23 cellular contexts compared by ENCODE assay signal in genomic region chr20:47708140-47708807, GRCh38.
A peak's percentile ranks its signal among the peaks of the same experiment; 100 is the strongest.
DNase-seq lines count a peak whose midpoint lies in the region; ATAC-seq and TF ChIP-seq lines count a peak whose summit lies in the region.
"Had no signal": no experiment of that assay in that cellular context is flagged by ENCODE, and none has a peak within 500 bp of the region (broad histone marks: within the 10 kb centered on the region; RNA-seq: fewer than 3 reads in every experiment).

No MANE protein-coding gene starts in this region.

- H3K9ac ChIP-seq in GM23248 = no peak overlapping the region
- H3K9ac ChIP-seq: KMS-11, parathyroid adenoma had no signal

- H3K9me3 Mint-ChIP-seq in brain = peaks cover 0 to 6% (median 3%) of the 10 kb centered on the region in 5 experiments
- H3K9me3 Mint-ChIP-seq in stimulated activated memory B cell treated with anti-CD40 and anti-IgM and Interleukin-4, amounts not matched to agents 10 μg/mL and 1 μg/mL and 100 μg/mL, for 72 hours = no peaks in the 10 kb centered on the region
- H3K9me3 Mint-ChIP-seq: activated CD4-positive, alpha-beta T cell treated with anti-CD3 and anti-CD28 coated beads, Interleukin-2, amount 10 ng/mL, durations not matched to agents 24 days and 14 days; activated naive CD4-positive, alpha-beta T cell treated with anti-CD3 and anti-CD28 coated beads, Interleukin-2, amount 50 U/mL, for 24 hours; natural killer cell; T-helper 1 cell treated with Interleukin-12 subunit alpha and Interleukin-12 subunit beta and Interleukin-4 antibody, amounts not matched to agents 30 μg/mL and 1 μg/mL, for 36 hours had no signal

- H3K79me2 ChIP-seq in GM23248 (ENCODE audit: insufficient read depth) = no peaks in the 10 kb centered on the region
- H3K79me2 ChIP-seq: parathyroid adenoma had no signal

- no peaks in the 10 kb centered on the region for H3K9me2 ChIP-seq in GM23248 (ENCODE audit: insufficient read depth)

- no peaks in the 10 kb centered on the region for H4K20me1 ChIP-seq in GM23248 (ENCODE audit: insufficient read depth)

- WGBS in GM23248 (ENCODE audit: low coverage in 1 of 2, low lambda C conversion rate in 2 of 2, missing lambda C conversion rate in 2 of 2), 2 experiments = 49 to 62% methylated on average over 10 of the region's 10 CpGs

- no peaks in the 10 kb centered on the region for H3K4me1 ChIP-seq in GM23248 (ENCODE audit: insufficient read depth)
- H3K4me1 ChIP-seq: parathyroid adenoma had no signal

- H3K4me2 ChIP-seq in GM23248 (ENCODE audit: unreplicated experiment) = no peak overlapping the region
- H3K4me2 ChIP-seq: KMS-11 had no signal

- ATAC-seq in stimulated activated memory B cell treated with anti-CD40 and anti-IgM and Interleukin-4, amounts not matched to agents 10 μg/mL and 1 μg/mL and 100 μg/mL, for 72 hours = peak; percentile 74
- ATAC-seq: activated CD8-positive, alpha-beta memory T cell treated with anti-CD3 and anti-CD28 coated beads, Interleukin-2, amount 10 ng/mL, durations not matched to agents 7 days and 5 days; HCT116; left cardiac atrium; natural killer cell had no signal

- H3K36me3 Mint-ChIP-seq in brain = peaks cover 20% of the 10 kb centered on the region
- no peaks in the 10 kb centered on the region for H3K36me3 Mint-ChIP-seq in stimulated activated memory B cell treated with anti-CD40 and anti-IgM and Interleukin-4, amounts not matched to agents 10 μg/mL and 1 μg/mL and 100 μg/mL, for 72 hours
- H3K36me3 Mint-ChIP-seq: activated CD8-positive, alpha-beta memory T cell treated with anti-CD3 and anti-CD28 coated beads, Interleukin-2, amount 10 ng/mL, durations not matched to agents 7 days and 5 days; activated naive CD4-positive, alpha-beta T cell treated with anti-CD3 and anti-CD28 coated beads, Interleukin-2, amount 50 U/mL, for 24 hours; natural killer cell had no signal

- peak overlapping the region in 1 of 5 experiments; percentile 0 for H3K4me3 Mint-ChIP-seq in brain
- peak overlapping the region; percentile 6 for H3K4me3 Mint-ChIP-seq in stimulated activated memory B cell treated with anti-CD40 and anti-IgM and Interleukin-4, amounts not matched to agents 10 μg/mL and 1 μg/mL and 100 μg/mL, for 72 hours
- H3K4me3 Mint-ChIP-seq: activated CD4-positive, alpha-beta T cell treated with anti-CD3 and anti-CD28 coated beads, Interleukin-2, amount 10 ng/mL, durations not matched to agents 24 days and 14 days; activated CD8-positive, alpha-beta memory T cell treated with anti-CD3 and anti-CD28 coated beads, Interleukin-2, amount 10 ng/mL, durations not matched to agents 7 days and 5 days; activated naive CD4-positive, alpha-beta T cell treated with anti-CD3 and anti-CD28 coated beads, Interleukin-2, amount 50 U/mL, for 24 hours; natural killer cell; T-helper 1 cell treated with Interleukin-12 subunit alpha and Interleukin-12 subunit beta and Interleukin-4 antibody, amounts not matched to agents 30 μg/mL and 1 μg/mL, for 36 hours had no signal

- H3K27me3 ChIP-seq in GM23248 (replicated peaks; ENCODE audit: insufficient read depth) = peaks cover 8% of the 10 kb centered on the region
- H3K27me3 ChIP-seq: uterus had no signal

- no peaks in the 10 kb centered on the region for H3K9me3 ChIP-seq in GM23248 (ENCODE audit: low read depth)
- H3K9me3 ChIP-seq: uterus had no signal

- no peak overlapping the region for H3K4me3 ChIP-seq in GM23248
- H3K4me3 ChIP-seq: uterus had no signal

- no peak for TF ChIP-seq CTCF in GM10266 (IDR thresholded peaks at IDR 0.05; ENCODE audit: control insufficient read depth, insufficient read depth, low read depth, missing control alignments)
- TF ChIP-seq CTCF in GM20000 (IDR thresholded peaks at IDR 0.05; ENCODE audit: extremely low read depth, missing control alignments) = no peak
- TF ChIP-seq CTCF in brain (conservative IDR thresholded peaks at IDR 0.05) = no peak

- DNase-seq in GM10266 (ENCODE audit: extremely low spot score) = peak; percentile 52
- DNase-seq in GM20000 (ENCODE audit: low spot score) = peak; percentile 61
- DNase-seq in DMS53 (lab: John Stamatoyannopoulos, UW) = no peak
- no peak for DNase-seq in NCI-H1930 (lab: John Stamatoyannopoulos, UW)
- DNase-seq in GM23248 = no peak
- DNase-seq: activated CD4-positive, alpha-beta T cell treated with anti-CD3 and anti-CD28 coated beads, Interleukin-2, amount 10 ng/mL, durations not matched to agents 24 days and 14 days; activated CD8-positive, alpha-beta memory T cell treated with anti-CD3 and anti-CD28 coated beads, Interleukin-2, amount 10 ng/mL, durations not matched to agents 7 days and 5 days; dermis blood vessel endothelial cell; DMS79; left cardiac atrium; mesendoderm; natural killer cell; NCI-H187; NCI-H748 treated with DMSO at 0.1 percent for 48 hours; SIG-M5; uterus had no signal

- no peaks in the 10 kb centered on the region for H3F3A ChIP-seq in GM23248 (ENCODE audit: insufficient read depth)

- no peak overlapping the region for H2AFZ ChIP-seq in GM23248
- H2AFZ ChIP-seq: parathyroid adenoma had no signal

- peak overlapping the region in 3 of 5 experiments; percentile 20 to 65 (median 51) for H3K27ac Mint-ChIP-seq in brain
- peak overlapping the region; percentile 13 for H3K27ac Mint-ChIP-seq in stimulated activated memory B cell treated with anti-CD40 and anti-IgM and Interleukin-4, amounts not matched to agents 10 μg/mL and 1 μg/mL and 100 μg/mL, for 72 hours
- H3K27ac Mint-ChIP-seq: activated CD4-positive, alpha-beta T cell treated with anti-CD3 and anti-CD28 coated beads, Interleukin-2, amount 10 ng/mL, durations not matched to agents 24 days and 14 days; activated CD8-positive, alpha-beta memory T cell treated with anti-CD3 and anti-CD28 coated beads, Interleukin-2, amount 10 ng/mL, durations not matched to agents 7 days and 5 days; activated naive CD4-positive, alpha-beta T cell treated with anti-CD3 and anti-CD28 coated beads, Interleukin-2, amount 50 U/mL, for 24 hours; natural killer cell; T-helper 1 cell treated with Interleukin-12 subunit alpha and Interleukin-12 subunit beta and Interleukin-4 antibody, amounts not matched to agents 30 μg/mL and 1 μg/mL, for 36 hours had no signal

- H3K36me3 ChIP-seq in GM23248 (ENCODE audit: low read depth) = no peaks in the 10 kb centered on the region
- H3K36me3 ChIP-seq: uterus had no signal

- no peak overlapping the region for H3K27ac ChIP-seq in GM23248
- H3K27ac ChIP-seq: KMS-11, parathyroid adenoma, uterus had no signal

- in situ Hi-C loops in GM23248 (cut with MboI) = no loop called here

- H3K4me1 Mint-ChIP-seq in brain = peaks cover 29% of the 10 kb centered on the region
- peaks cover 45% of the 10 kb centered on the region for H3K4me1 Mint-ChIP-seq in stimulated activated memory B cell treated with anti-CD40 and anti-IgM and Interleukin-4, amounts not matched to agents 10 μg/mL and 1 μg/mL and 100 μg/mL, for 72 hours
- H3K4me1 Mint-ChIP-seq: activated CD4-positive, alpha-beta T cell treated with anti-CD3 and anti-CD28 coated beads, Interleukin-2, amount 10 ng/mL, durations not matched to agents 24 days and 14 days; activated CD8-positive, alpha-beta memory T cell treated with anti-CD3 and anti-CD28 coated beads, Interleukin-2, amount 10 ng/mL, durations not matched to agents 7 days and 5 days; activated naive CD4-positive, alpha-beta T cell treated with anti-CD3 and anti-CD28 coated beads, Interleukin-2, amount 50 U/mL, for 24 hours; natural killer cell had no signal

- no peaks in the 10 kb centered on the region for H3K27me3 Mint-ChIP-seq in brain
- H3K27me3 Mint-ChIP-seq in stimulated activated memory B cell treated with anti-CD40 and anti-IgM and Interleukin-4, amounts not matched to agents 10 μg/mL and 1 μg/mL and 100 μg/mL, for 72 hours = peaks cover 21% of the 10 kb centered on the region
- H3K27me3 Mint-ChIP-seq: activated naive CD4-positive, alpha-beta T cell treated with anti-CD3 and anti-CD28 coated beads, Interleukin-2, amount 50 U/mL, for 24 hours had no signal

Comparison
In these comparisons a context has a peak if more than half of its experiments do, and no peak if none do; other contexts are left out.
1. DNase-seq: peak in GM10266 (single experiment) and GM20000 (single experiment); none in DMS53 (single experiment), NCI-H1930 (0 of 2) and GM23248 (single experiment).